ENCODE assay signal across 9 cellular contexts in the genomic region with DNA sequence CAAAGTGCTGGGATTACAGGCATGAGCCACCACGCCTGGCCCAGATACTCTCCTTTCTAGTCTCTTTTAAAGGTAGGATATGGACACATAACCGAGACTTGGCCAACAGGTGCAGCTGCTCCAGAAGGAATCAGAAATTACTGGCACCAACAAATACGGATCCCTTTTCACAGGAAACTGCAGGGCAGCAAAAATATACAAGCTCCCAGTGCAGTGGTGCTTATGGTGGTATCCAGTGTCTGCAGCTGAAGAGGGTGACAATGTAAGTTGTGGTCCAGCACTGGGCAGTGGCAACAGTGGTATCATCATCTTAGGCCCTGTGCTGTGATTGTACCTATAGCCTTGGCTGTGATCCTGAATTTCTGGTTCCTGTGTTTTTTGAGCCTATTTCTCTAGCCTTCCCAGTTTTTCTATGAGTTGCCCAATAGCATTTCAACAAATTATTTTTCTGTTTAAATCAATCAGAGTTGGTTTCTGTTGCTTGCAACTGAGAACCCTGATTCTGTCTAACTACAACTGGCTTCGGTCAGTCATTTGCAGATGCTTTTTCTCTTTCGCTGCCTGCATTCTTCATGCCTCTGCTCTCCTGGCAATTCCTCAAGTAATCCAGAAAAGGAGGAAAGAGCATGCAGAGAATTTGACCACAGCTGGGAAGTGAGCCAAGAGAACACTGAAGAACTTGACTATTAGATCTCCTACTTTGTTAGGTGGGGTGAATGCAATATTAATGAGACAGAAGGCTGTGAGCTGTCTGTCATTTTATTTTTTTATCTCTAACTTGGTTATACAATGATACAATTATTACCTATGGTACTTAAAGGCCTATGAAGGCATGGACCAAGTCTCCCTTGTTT. TPM values are rescaled to one million over a fixed set of nuclear protein-coding genes. Genes with fewer than 3 reads are reported as not detected.
A peak's percentile ranks its signal among the peaks of the same experiment; 100 is the strongest.
DNase-seq lines count a peak whose midpoint lies in the region; ATAC-seq, FAIRE-seq and TF ChIP-seq lines count a peak whose summit lies in the region.
"Had no signal": no experiment of that assay in that cellular context is flagged by ENCODE, and none has a peak within 500 bp of the region (broad histone marks: within the 10 kb centered on the region; RNA-seq: fewer than 3 reads in every experiment).

No MANE protein-coding gene starts in this region.

- TF ChIP-seq RAD21 in HepG2 (CRISPR knock-in tag; IDR thresholded peaks at IDR 0.05): no peak

- H3K27me3 ChIP-seq in HepG2 (ENCODE audit: control insufficient read depth in 1 of 2, insufficient read depth in 2 of 2, low read length in 2 of 2): no peaks in the 10 kb centered on the region; a peak in 1 of 5 replicates
- no peaks in the 10 kb centered on the region for H3K27me3 ChIP-seq in right lobe of liver
- H3K27me3 ChIP-seq in vagina: no peaks in the 10 kb centered on the region

- H3K4me3 ChIP-seq in HepG2 (replicated peaks in 1 of 3; ENCODE audit: insufficient read depth in 1 of 3, low read depth in 2 of 3, low read length in 3 of 3) (peak overlapping the region in 1 of 3 experiments; percentile 60; a peak in 1 of 6 replicates), right lobe of liver (no peak overlapping the region), vagina (no peak overlapping the region)
- H3K4me3 ChIP-seq: HAP-1 had no signal

- peaks cover 79% of the 10 kb centered on the region for H3K4me1 Mint-ChIP-seq in activated CD8-positive, alpha-beta T cell treated with anti-CD3 and anti-CD28 coated beads, Interleukin-2, amount 10 ng/mL, durations not matched to agents 7 days and 5 days (ENCODE audit: low read depth)
- peaks cover 19 to 28% of the 10 kb centered on the region in 2 donors for H3K4me1 Mint-ChIP-seq in immature natural killer cell

- H3K4me3 Mint-ChIP-seq in activated CD8-positive, alpha-beta T cell treated with anti-CD3 and anti-CD28 coated beads, Interleukin-2, amount 10 ng/mL, durations not matched to agents 7 days and 5 days: no peak overlapping the region
- no peak overlapping the region for H3K4me3 Mint-ChIP-seq in immature natural killer cell

- 0 out of 4 replicates have a peak, but pooled peaks of 1 of the 2 experiments have one; percentile 21 for TF ChIP-seq POLR2A in HepG2 (IDR thresholded peaks at IDR 0.05; ENCODE audit: insufficient read depth in 1 of 2, low read depth in 2 of 2, low read length in 2 of 2)
- TF ChIP-seq POLR2A in right lobe of liver (IDR thresholded peaks at IDR 0.05): no peak
- TF ChIP-seq POLR2A in vagina (IDR thresholded peaks at IDR 0.05): no peak

- H4K20me1 ChIP-seq in HepG2 (ENCODE audit: insufficient read depth, low read length): no peaks in the 10 kb centered on the region

- H3K36me3 ChIP-seq in HepG2 (replicated peaks in 1 of 2; ENCODE audit: control insufficient read depth in 1 of 2, insufficient read depth in 2 of 2, low read length in 2 of 2) (no peaks in the 10 kb centered on the region), right lobe of liver (no peaks in the 10 kb centered on the region), vagina (no peaks in the 10 kb centered on the region)
- H3K36me3 ChIP-seq: HAP-1 had no signal

- ATAC-seq in HepG2 (no peak), right lobe of liver (no peak), GM18519 (IDR thresholded peaks at IDR 0.05; ENCODE audit: low FRiP score, unreplicated experiment) (no peak)
- no peak for ATAC-seq in activated CD8-positive, alpha-beta T cell treated with anti-CD3 and anti-CD28 coated beads, Interleukin-2, amount 10 ng/mL, durations not matched to agents 7 days and 5 days

- H3K27ac ChIP-seq in HepG2 (ENCODE audit: extremely low read length, insufficient read depth, low read length): peak overlapping the region; percentile 86
- no peak overlapping the region for H3K27ac ChIP-seq in right lobe of liver
- H3K27ac ChIP-seq in vagina: no peak overlapping the region

- H3K4me1 ChIP-seq in HepG2 (ENCODE audit: insufficient read depth, low read length) (peaks cover 100% of the 10 kb centered on the region), right lobe of liver (peaks cover 0 to 22% (median 6%) of the 10 kb centered on the region in 4 donors), vagina (peaks cover 61% of the 10 kb centered on the region)

- peak overlapping the region; percentile 80 for H3K4me2 ChIP-seq in HepG2 (ENCODE audit: low read depth, low read length)

- TF ChIP-seq CTCF in HepG2 (CRISPR knock-in tag; IDR thresholded peaks at IDR 0.05): no peak
- no peak for TF ChIP-seq CTCF in right lobe of liver (IDR thresholded peaks at IDR 0.05)
- TF ChIP-seq CTCF in vagina (IDR thresholded peaks at IDR 0.05): no peak

- H3K9me3 ChIP-seq in HepG2 (ENCODE audit: low read length) (no peaks in the 10 kb centered on the region), right lobe of liver (no peaks in the 10 kb centered on the region), vagina (no peaks in the 10 kb centered on the region)
- H3K9me3 ChIP-seq: HAP-1 had no signal

- intact Hi-C loops in HepG2 (cut with micrococcal nuclease; ENCODE audit: unreplicated experiment): loop anchor here (5.0 kb wide), 1 partner anchor 91 kb away; a partner anchor contains a TSS
- intact Hi-C loops in right lobe of liver (cut with DNase I): no loop called here
- intact Hi-C loops in vagina (cut with DNase I): no loop called here

- H3K9me3 Mint-ChIP-seq in activated CD8-positive, alpha-beta T cell treated with anti-CD3 and anti-CD28 coated beads, Interleukin-2, amount 10 ng/mL, durations not matched to agents 7 days and 5 days (ENCODE audit: insufficient read depth): no peaks in the 10 kb centered on the region
- no peaks in the 10 kb centered on the region for H3K9me3 Mint-ChIP-seq in immature natural killer cell

- peak overlapping the region; percentile 41 for H3K27ac Mint-ChIP-seq in activated CD8-positive, alpha-beta T cell treated with anti-CD3 and anti-CD28 coated beads, Interleukin-2, amount 10 ng/mL, durations not matched to agents 7 days and 5 days
- peak overlapping the region in 4 of 6 donors; percentile 22 to 82 (median 54) for H3K27ac Mint-ChIP-seq in immature natural killer cell

- POLR2A ChIA-PET in HepG2 (lab: Yijun Ruan, JAX): interaction anchor here (0.6 to 6.5 kb wide), 12 partner anchors 8 to 78 kb away, joined by 3 to 110 read pairs (median 21); no protein-coding TSS in a partner anchor
- POLR2A ChIA-PET in activated CD8-positive, alpha-beta T cell treated with anti-CD3 and anti-CD28 coated beads, Interleukin-2, amount 10 ng/mL, durations not matched to agents 7 days and 5 days (lab: Charles Lee): no interaction called here

- in situ Hi-C loops in HepG2 (cut with HindIII; ENCODE audit: extremely low pct_ligation_motif_present, low pct_unique_long_range_greater_than_20kb): no loop called here

- CTCF ChIA-PET in HepG2 (lab: Yijun Ruan, JAX; ENCODE audit: low intra/inter-chr PET ratio, low total read pairs): no interaction called here
- CTCF ChIA-PET in activated CD8-positive, alpha-beta T cell treated with anti-CD3 and anti-CD28 coated beads, Interleukin-2, amount 10 ng/mL, durations not matched to agents 7 days and 5 days (lab: Charles Lee): interaction anchor here (1.2 to 1.6 kb wide), 4 partner anchors 28 to 51 kb away, joined by 3 to 8 read pairs (median 4); no protein-coding TSS in a partner anchor

- TF ChIP-seq EP300 in HepG2 (IDR thresholded peaks at IDR 0.05; ENCODE audit: low read depth in 2 of 2, low read length in 2 of 2) (no peak), HepG2 (CRISPR knock-in tag; IDR thresholded peaks at IDR 0.05; ENCODE audit: borderline replicate concordance) (no peak)

- peaks cover 1% of the 10 kb centered on the region for H3K36me3 Mint-ChIP-seq in activated CD8-positive, alpha-beta T cell treated with anti-CD3 and anti-CD28 coated beads, Interleukin-2, amount 10 ng/mL, durations not matched to agents 7 days and 5 days (ENCODE audit: low read depth)
- H3K36me3 Mint-ChIP-seq in immature natural killer cell: peaks cover 0 to 5% (median 0%) of the 10 kb centered on the region in 3 donors

- BruUV-seq in HepG2 (replicated peaks; lab: Mats Ljungman, UMichigan): no TSS peak

- FAIRE-seq in HepG2 (lab: Jason Lieb, UNC): no peak
- FAIRE-seq in urothelium cell line (lab: Jason Lieb, UNC): no peak

- H3K27me3 Mint-ChIP-seq in activated CD8-positive, alpha-beta T cell treated with anti-CD3 and anti-CD28 coated beads, Interleukin-2, amount 10 ng/mL, durations not matched to agents 7 days and 5 days (ENCODE audit: low read depth): no peaks in the 10 kb centered on the region
- H3K27me3 Mint-ChIP-seq in immature natural killer cell (ENCODE audit: low read depth in 3 of 3): peaks cover 2 to 6% (median 3%) of the 10 kb centered on the region in 3 donors

- 96% methylated on average over 5 of the region's 5 CpGs for WGBS in HepG2 (ENCODE audit: low lambda C conversion rate)
- WGBS in right lobe of liver (ENCODE audit: insufficient coverage, low coverage, low lambda C conversion rate, missing lambda C conversion rate): 94% methylated on average over 5 of the region's 5 CpGs

- no peak overlapping the region for H2AFZ ChIP-seq in HepG2 (ENCODE audit: low read length)

- H3K79me2 ChIP-seq in HepG2 (ENCODE audit: insufficient read depth, low read length): peaks cover 53% of the 10 kb centered on the region

- peak overlapping the region; percentile 61; the same call in 1 of the 2 replicates for H3K9ac ChIP-seq in HepG2 (ENCODE audit: insufficient read depth, low read depth, low read length)

- DNase-seq in HepG2 (ENCODE audit: low spot score) (no peak), right lobe of liver (no peak), immature natural killer cell (no peak), urothelium cell line (ENCODE audit: low spot score) (peak; percentile 80), vagina (ENCODE audit: extremely low spot score in 2 of 2) (no peak)
- no peak for DNase-seq in activated CD8-positive, alpha-beta T cell treated with anti-CD3 and anti-CD28 coated beads, Interleukin-2, amount 10 ng/mL, durations not matched to agents 7 days and 5 days
- DNase-seq in activated naive CD4-positive, alpha-beta T cell (lab: John Stamatoyannopoulos, UW): no peak

RNA-seq across cellular contexts. Expression of a gene that starts 30.8 kb away (rescaled TPM):
- 243 and 362 TPM in 2 replicates for total RNA-seq in HepG2 (2016; rRNA removed; fragmentation: Illumina TruSeq; extraction: Trizol)
- total RNA-seq in HepG2 (2016; cell fraction: cytosol; rRNA removed; fragmentation: Illumina TruSeq; extraction: Trizol; ENCODE audit: low read depth): 33.1 and 38.2 TPM in 2 replicates
- total RNA-seq in HepG2 (2016; cell fraction: insoluble cytoplasmic fraction; rRNA removed; fragmentation: Illumina TruSeq; extraction: Trizol): 236 and 353 TPM in 2 replicates
- 84.2 and 89.8 TPM in 2 replicates for total RNA-seq in HepG2 (2016; cell fraction: membrane; rRNA removed; fragmentation: Illumina TruSeq; extraction: Trizol)
- total RNA-seq in HepG2 (2016; cell fraction: nucleus; rRNA removed; fragmentation: Illumina TruSeq; extraction: Trizol): 261 and 283 TPM in 2 replicates
- polyA plus RNA-seq in HepG2 (2011; rRNA removed): 355 and 476 TPM in 2 replicates
- 199 and 296 TPM in 2 replicates for polyA plus RNA-seq in HepG2 (2011; cell fraction: cytosol; rRNA removed)
- polyA plus RNA-seq in HepG2 (2011; cell fraction: nucleus; rRNA removed): 364 and 369 TPM in 2 replicates
- 244 and 400 TPM in 2 replicates for polyA plus RNA-seq in HepG2 (2012)
- polyA plus RNA-seq in HepG2 (2016; cell fraction: cytosol; fragmentation: Illumina TruSeq; extraction: Trizol; ENCODE audit: low read depth): 6.9 and 8.0 TPM in 2 replicates
- 247 and 266 TPM in 2 replicates for polyA plus RNA-seq in HepG2 (2016; cell fraction: insoluble cytoplasmic fraction; fragmentation: Illumina TruSeq; extraction: Trizol; ENCODE audit: low read depth)
- polyA plus RNA-seq in HepG2 (2016; cell fraction: membrane; fragmentation: Illumina TruSeq; extraction: Trizol; ENCODE audit: low read depth): 32.1 and 33.7 TPM in 2 replicates
- 219 and 231 TPM in 2 replicates for polyA plus RNA-seq in HepG2 (2016; cell fraction: nucleus; fragmentation: Illumina TruSeq; extraction: Trizol; ENCODE audit: insufficient read depth, low read depth)
- polyA minus RNA-seq in HepG2 (2011; rRNA and poly(A)+ RNA removed; ENCODE audit: low replicate concordance): 36.9 and 556 TPM in 2 replicates
- polyA minus RNA-seq in HepG2 (2011; cell fraction: cytosol; rRNA and poly(A)+ RNA removed): 400 and 421 TPM in 2 replicates
- 1,279 and 1,350 TPM in 2 replicates for polyA minus RNA-seq in HepG2 (2011; cell fraction: nucleus; rRNA and poly(A)+ RNA removed)
- total RNA-seq in right lobe of liver: 10 to 100 TPM; 28.3 to 55.7 (median 36.7) TPM
- total RNA-seq in activated CD8-positive, alpha-beta T cell treated with anti-CD3 and anti-CD28 coated beads, Interleukin-2, amount 10 ng/mL, durations not matched to agents 7 days and 5 days: 10 to 100 TPM; 88.0 to 89.7 TPM
- 10 to 100 TPM; 16.1 to 35.3 (median 28.9) TPM for polyA plus RNA-seq in immature natural killer cell
- total RNA-seq in vagina: 26.0 TPM
